ENCODE assay signal across 1 cellular context in genomic region chr4:175238827-175239517, GRCh38.
TF ChIP-seq lines count a peak whose summit lies in the region.

No MANE protein-coding gene starts in this region.

TF ChIP-seq in GM12878, 131 proteins besides CTCF, POLR2A, EP300 and RAD21 (continued from another document):
- TF ChIP-seq ZNF687 (IDR thresholded peaks at IDR 0.05): no peak
- TF ChIP-seq POLR2AphosphoS2 (IDR thresholded peaks at IDR 0.05; ENCODE audit: low read depth, low read length): no peak
- TF ChIP-seq GABPA (IDR thresholded peaks at IDR 0.05; ENCODE audit: low read depth): no peak
- no peak for TF ChIP-seq MYC (IDR thresholded peaks at IDR 0.05; ENCODE audit: insufficient read depth, insufficient read length, insufficient replicate concordance, low read length, severe bottlenecking)
- no peak for TF ChIP-seq RELA (IDR thresholded peaks at IDR 0.05; ENCODE audit: borderline replicate concordance, partially characterized antibody)
- no peak for TF ChIP-seq RB1 (IDR thresholded peaks at IDR 0.05; ENCODE audit: borderline replicate concordance)
- no peak for TF ChIP-seq POLR2AphosphoS5 (IDR thresholded peaks at IDR 0.05; ENCODE audit: low read length)
- TF ChIP-seq TCF7 (IDR thresholded peaks at IDR 0.05; ENCODE audit: borderline replicate concordance): no peak
- TF ChIP-seq ZZZ3 (IDR thresholded peaks at IDR 0.05; ENCODE audit: control insufficient read depth, insufficient read length, low read depth): no peak
- TF ChIP-seq SKIL (IDR thresholded peaks at IDR 0.05; ENCODE audit: low read depth, poor library complexity, severe bottlenecking): no peak
- TF ChIP-seq RUNX3 (IDR thresholded peaks at IDR 0.05; ENCODE audit: low read length): no peak
- no peak for TF ChIP-seq RFX5 (IDR thresholded peaks at IDR 0.05; ENCODE audit: low read depth, low read length)
- no peak for TF ChIP-seq USF2 (IDR thresholded peaks at IDR 0.05; ENCODE audit: borderline replicate concordance, low read depth, low read length)
- TF ChIP-seq DPF2 (IDR thresholded peaks at IDR 0.05): no peak
- no peak for TF ChIP-seq LARP7 (IDR thresholded peaks at IDR 0.05)
